ENCODE assay signal across 18 cellular contexts in genomic region chr11:113148076-113148475, GRCh38.
DNase-seq lines count a peak whose midpoint lies in the region; ATAC-seq lines count a peak whose summit lies in the region.
"Had no signal": no experiment of that assay in that cellular context is flagged by ENCODE, and none has a peak within 500 bp of the region (broad histone marks: within the 10 kb centered on the region; RNA-seq: fewer than 3 reads in every experiment).

No MANE protein-coding gene starts in this region.

- peak overlapping the region; percentile 55 for H3K18ac ChIP-seq in neuronal stem cell (ENCODE audit: low read length)

- no peak overlapping the region for H3K14ac ChIP-seq in neuronal stem cell (ENCODE audit: low read length)

- peaks cover 0 to 11% of the 10 kb centered on the region in 2 donors for H3K4me1 ChIP-seq in neuronal stem cell (ENCODE audit: control insufficient read depth in 2 of 2, insufficient read depth in 1 of 2, low read depth in 1 of 2, low read length in 2 of 2)
- H3K4me1 ChIP-seq: A549 had no signal

- no peak overlapping the region for H3K4me2 ChIP-seq in neuronal stem cell (ENCODE audit: insufficient read depth, low read length, poor library complexity, severe bottlenecking)
- H3K4me2 ChIP-seq: A549 had no signal

- H3K4me3 ChIP-seq in neuronal stem cell (ENCODE audit: low read length in 2 of 2): no peak overlapping the region
- H3K4me3 ChIP-seq: A549 had no signal

- no peaks in the 10 kb centered on the region for H3K9me3 ChIP-seq in neuronal stem cell (replicated peaks in 1 of 2; ENCODE audit: control insufficient read depth in 2 of 2, insufficient read depth in 1 of 2, low read depth in 1 of 2, low read length in 2 of 2)
- H3K9me3 ChIP-seq: A549 had no signal

- DNase-seq in NCI-H146 (lab: John Stamatoyannopoulos, UW) (peak; percentile 21), NCI-H146 treated with DMSO at 0.1 percent for 48 hours (lab: John Stamatoyannopoulos, UW; ENCODE audit: unreplicated experiment) (no peak), neuronal stem cell (ENCODE audit: low spot score) (no peak), NCI-H2171 treated with DMSO at 0.1 percent for 48 hours (lab: John Stamatoyannopoulos, UW) (no peak)
- no peak for DNase-seq in activated naive CD4-positive, alpha-beta T cell treated with anti-CD3 and anti-CD28 coated beads, Interleukin-2, amount 50 U/mL, for 16 hours
- DNase-seq: AML-193; CD4-positive, alpha-beta T cell; DMS153; DMS79; GF-D8; GOT3; HFFc6 had no signal

- H2AK5ac ChIP-seq in neuronal stem cell (ENCODE audit: low read depth, low read length): peak overlapping the region; percentile 40

- H2BK5ac ChIP-seq in neuronal stem cell (ENCODE audit: low read length): no peak overlapping the region

- H4K8ac ChIP-seq in neuronal stem cell (ENCODE audit: low read depth, low read length): no peak overlapping the region

- H4K91ac ChIP-seq in neuronal stem cell (ENCODE audit: low read depth, low read length, poor library complexity): no peak overlapping the region

- no peak overlapping the region for H2AFZ ChIP-seq in neuronal stem cell (ENCODE audit: low read length)

- no peak overlapping the region for H3K9ac ChIP-seq in neuronal stem cell (ENCODE audit: low read depth, low read length, poor library complexity)

- peak overlapping the region; percentile 60 for H2BK12ac ChIP-seq in neuronal stem cell (ENCODE audit: low read length)

- no peaks in the 10 kb centered on the region for H3K27me3 ChIP-seq in neuronal stem cell (ENCODE audit: control insufficient read depth in 3 of 3, insufficient read depth in 3 of 3, low read depth in 1 of 3, low read length in 3 of 3)

- H3K27ac ChIP-seq in cingulate gyrus (ENCODE audit: low read depth, low read length) (peak overlapping the region; percentile 92), neuronal stem cell (replicated peaks; ENCODE audit: low read length) (no peak overlapping the region)
- H3K27ac ChIP-seq: 22Rv1, A549, C4-2B had no signal

- H3K36me3 ChIP-seq in neuronal stem cell (replicated peaks in 1 of 2; ENCODE audit: control insufficient read depth in 2 of 2, insufficient read depth in 2 of 2, low read length in 2 of 2): no peaks in the 10 kb centered on the region

- no peaks in the 10 kb centered on the region for H3K79me1 ChIP-seq in neuronal stem cell (ENCODE audit: low read depth, low read length)

- no CpG with 5 or more reads among the region's 9 CpGs for WGBS in neuronal stem cell (ENCODE audit: extremely low coverage in 2 of 2, insufficient read length in 2 of 2, insufficient replicate concordance in 1 of 2), 2 donors

- H3K23ac ChIP-seq in neuronal stem cell (ENCODE audit: low read depth, low read length, poor library complexity): no peak overlapping the region

- H3K4ac ChIP-seq in neuronal stem cell (ENCODE audit: low read length): no peak overlapping the region

- no peak for ATAC-seq in HG02759 (IDR thresholded peaks at IDR 0.05; ENCODE audit: unreplicated experiment)
- ATAC-seq: A549, HCT116 had no signal

- no peak overlapping the region for H2BK120ac ChIP-seq in neuronal stem cell (ENCODE audit: low read depth, low read length)

- H2BK15ac ChIP-seq in neuronal stem cell (ENCODE audit: low read length): no peak overlapping the region
